7 cellular contexts compared by ENCODE assay signal in genomic region chr4:128385683-128386304, GRCh38.
A peak's percentile ranks its signal among the peaks of the same experiment; 100 is the strongest.
DNase-seq lines count a peak whose midpoint lies in the region; ATAC-seq, FAIRE-seq and TF ChIP-seq lines count a peak whose summit lies in the region.

No MANE protein-coding gene starts in this region.

- intact Hi-C loops in Panc1 (cut with micrococcal nuclease; ENCODE audit: unreplicated experiment), result no loop called here
- intact Hi-C loops in Right ventricle myocardium superior (cut with DNase I), result no loop called here
- intact Hi-C loops in posterior cingulate gyrus (cut with DNase I), result loop anchor here (5.0 to 10.0 kb wide), 2 partner anchors 98 to 429 kb away; partner anchors contain the start of gene PGRMC2

- H3K4me1 ChIP-seq in Panc1 (ENCODE audit: control insufficient read depth, insufficient read depth, low read length) (peaks cover 24% of the 10 kb centered on the region), suprapubic skin (peaks cover 71% of the 10 kb centered on the region)

- in situ Hi-C loops in Panc1 (cut with HindIII; ENCODE audit: low pct_unique_long_range_greater_than_20kb, low sequenced_read_pairs), result no loop called here

- H3K27ac ChIP-seq in Panc1 (ENCODE audit: low read length) (peak overlapping the region; percentile 74), suprapubic skin (peak overlapping the region; percentile 92)

- BruUV-seq in Panc1 (replicated peaks; lab: Mats Ljungman, UMichigan), result no TSS peak

- ATAC-seq in HG03432 (IDR thresholded peaks at IDR 0.05; ENCODE audit: unreplicated experiment) (peak; percentile 49), Panc1 (no peak), Right ventricle myocardium superior (ENCODE audit: poor library complexity) (peak; percentile 26), HG02840 (IDR thresholded peaks at IDR 0.05; ENCODE audit: low FRiP score, unreplicated experiment) (no peak)

- H3K36me3 ChIP-seq in Panc1 (ENCODE audit: control insufficient read depth, insufficient read depth, low read length) (no peaks in the 10 kb centered on the region), suprapubic skin (no peaks in the 10 kb centered on the region)

- H3K4me3 ChIP-seq in Panc1 (ENCODE audit: low read depth in 2 of 2, low read length in 2 of 2) (no peak overlapping the region), suprapubic skin (no peak overlapping the region)

- 39% methylated on average over 3 of the region's 3 CpGs for WGBS in suprapubic skin

- no peak for DNase-seq in Panc1 (ENCODE audit: low read depth, low spot score)
- DNase-seq in Right ventricle myocardium superior, result no peak
- no peak for DNase-seq in suprapubic skin (ENCODE audit: low spot score in 2 of 2)
- DNase-seq in GM19239 (ENCODE audit: insufficient read length, low spot score), result no peak
- DNase-seq in posterior cingulate gyrus, result no peak

- no peak for FAIRE-seq in GM19239 (lab: Jason Lieb, UNC)

- H3K27me3 ChIP-seq in Panc1 (ENCODE audit: control insufficient read depth, insufficient read depth, low read length), result no peaks in the 10 kb centered on the region
- no peaks in the 10 kb centered on the region for H3K27me3 ChIP-seq in suprapubic skin

- TF ChIP-seq CTCF in Panc1 (IDR thresholded peaks at IDR 0.05) (peak; percentile 23; the same call in 1 of the 2 replicates), suprapubic skin (IDR thresholded peaks at IDR 0.05) (no peak)

- POLR2A ChIA-PET in Panc1 (lab: Charles Lee), result no interaction called here

- H3K9me3 ChIP-seq in Panc1 (ENCODE audit: control insufficient read depth, insufficient read depth, low read depth, low read length), result no peaks in the 10 kb centered on the region
- no peaks in the 10 kb centered on the region for H3K9me3 ChIP-seq in suprapubic skin

- CTCF ChIA-PET in Panc1 (lab: Charles Lee), result no interaction called here

- TF ChIP-seq POLR2A in suprapubic skin (IDR thresholded peaks at IDR 0.05), result no peak

- no peak for TF ChIP-seq EP300 in suprapubic skin (IDR thresholded peaks at IDR 0.05)

Comparison
In these comparisons a context has a peak if more than half of its experiments do, and no peak if none do; other contexts are left out.
1. ATAC-seq: peak in HG03432 (single experiment) and Right ventricle myocardium superior (single experiment); none in Panc1 (single experiment) and HG02840 (single experiment).